Comparison of ENCODE assay signal across 1 cellular context in the genomic region with DNA sequence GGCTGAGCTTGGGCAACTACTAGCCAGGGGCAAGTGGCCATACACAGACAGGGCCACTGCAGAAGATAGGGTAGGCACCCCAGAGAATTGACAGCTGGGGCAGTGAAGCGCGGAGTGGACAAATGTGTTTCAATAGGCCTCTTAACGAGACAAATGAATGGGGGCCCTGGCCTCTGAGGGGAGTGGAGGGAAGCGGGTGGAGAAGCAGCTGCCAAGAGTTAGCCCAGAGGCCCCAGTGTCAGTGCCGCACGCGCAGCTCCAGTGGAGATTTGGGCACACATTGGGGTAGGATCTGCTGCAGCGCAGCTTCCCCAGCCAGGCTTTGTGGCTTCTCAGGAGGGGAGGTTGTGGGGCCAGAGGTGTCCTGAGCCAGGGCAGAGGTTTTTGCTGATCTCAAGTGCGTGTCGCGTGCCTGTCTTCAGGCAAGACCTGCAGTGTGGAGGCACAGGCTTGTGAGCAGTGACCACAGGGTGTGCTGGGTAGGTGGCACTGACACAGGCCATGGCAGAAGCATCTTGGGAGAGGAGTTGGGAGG.
TF ChIP-seq lines count a peak whose summit lies in the region.

No MANE protein-coding gene starts in this region.

TF ChIP-seq in GM23338, 12 proteins besides CTCF, POLR2A, EP300 and RAD21 (continued from another document):
- TF ChIP-seq, protein P1, sequence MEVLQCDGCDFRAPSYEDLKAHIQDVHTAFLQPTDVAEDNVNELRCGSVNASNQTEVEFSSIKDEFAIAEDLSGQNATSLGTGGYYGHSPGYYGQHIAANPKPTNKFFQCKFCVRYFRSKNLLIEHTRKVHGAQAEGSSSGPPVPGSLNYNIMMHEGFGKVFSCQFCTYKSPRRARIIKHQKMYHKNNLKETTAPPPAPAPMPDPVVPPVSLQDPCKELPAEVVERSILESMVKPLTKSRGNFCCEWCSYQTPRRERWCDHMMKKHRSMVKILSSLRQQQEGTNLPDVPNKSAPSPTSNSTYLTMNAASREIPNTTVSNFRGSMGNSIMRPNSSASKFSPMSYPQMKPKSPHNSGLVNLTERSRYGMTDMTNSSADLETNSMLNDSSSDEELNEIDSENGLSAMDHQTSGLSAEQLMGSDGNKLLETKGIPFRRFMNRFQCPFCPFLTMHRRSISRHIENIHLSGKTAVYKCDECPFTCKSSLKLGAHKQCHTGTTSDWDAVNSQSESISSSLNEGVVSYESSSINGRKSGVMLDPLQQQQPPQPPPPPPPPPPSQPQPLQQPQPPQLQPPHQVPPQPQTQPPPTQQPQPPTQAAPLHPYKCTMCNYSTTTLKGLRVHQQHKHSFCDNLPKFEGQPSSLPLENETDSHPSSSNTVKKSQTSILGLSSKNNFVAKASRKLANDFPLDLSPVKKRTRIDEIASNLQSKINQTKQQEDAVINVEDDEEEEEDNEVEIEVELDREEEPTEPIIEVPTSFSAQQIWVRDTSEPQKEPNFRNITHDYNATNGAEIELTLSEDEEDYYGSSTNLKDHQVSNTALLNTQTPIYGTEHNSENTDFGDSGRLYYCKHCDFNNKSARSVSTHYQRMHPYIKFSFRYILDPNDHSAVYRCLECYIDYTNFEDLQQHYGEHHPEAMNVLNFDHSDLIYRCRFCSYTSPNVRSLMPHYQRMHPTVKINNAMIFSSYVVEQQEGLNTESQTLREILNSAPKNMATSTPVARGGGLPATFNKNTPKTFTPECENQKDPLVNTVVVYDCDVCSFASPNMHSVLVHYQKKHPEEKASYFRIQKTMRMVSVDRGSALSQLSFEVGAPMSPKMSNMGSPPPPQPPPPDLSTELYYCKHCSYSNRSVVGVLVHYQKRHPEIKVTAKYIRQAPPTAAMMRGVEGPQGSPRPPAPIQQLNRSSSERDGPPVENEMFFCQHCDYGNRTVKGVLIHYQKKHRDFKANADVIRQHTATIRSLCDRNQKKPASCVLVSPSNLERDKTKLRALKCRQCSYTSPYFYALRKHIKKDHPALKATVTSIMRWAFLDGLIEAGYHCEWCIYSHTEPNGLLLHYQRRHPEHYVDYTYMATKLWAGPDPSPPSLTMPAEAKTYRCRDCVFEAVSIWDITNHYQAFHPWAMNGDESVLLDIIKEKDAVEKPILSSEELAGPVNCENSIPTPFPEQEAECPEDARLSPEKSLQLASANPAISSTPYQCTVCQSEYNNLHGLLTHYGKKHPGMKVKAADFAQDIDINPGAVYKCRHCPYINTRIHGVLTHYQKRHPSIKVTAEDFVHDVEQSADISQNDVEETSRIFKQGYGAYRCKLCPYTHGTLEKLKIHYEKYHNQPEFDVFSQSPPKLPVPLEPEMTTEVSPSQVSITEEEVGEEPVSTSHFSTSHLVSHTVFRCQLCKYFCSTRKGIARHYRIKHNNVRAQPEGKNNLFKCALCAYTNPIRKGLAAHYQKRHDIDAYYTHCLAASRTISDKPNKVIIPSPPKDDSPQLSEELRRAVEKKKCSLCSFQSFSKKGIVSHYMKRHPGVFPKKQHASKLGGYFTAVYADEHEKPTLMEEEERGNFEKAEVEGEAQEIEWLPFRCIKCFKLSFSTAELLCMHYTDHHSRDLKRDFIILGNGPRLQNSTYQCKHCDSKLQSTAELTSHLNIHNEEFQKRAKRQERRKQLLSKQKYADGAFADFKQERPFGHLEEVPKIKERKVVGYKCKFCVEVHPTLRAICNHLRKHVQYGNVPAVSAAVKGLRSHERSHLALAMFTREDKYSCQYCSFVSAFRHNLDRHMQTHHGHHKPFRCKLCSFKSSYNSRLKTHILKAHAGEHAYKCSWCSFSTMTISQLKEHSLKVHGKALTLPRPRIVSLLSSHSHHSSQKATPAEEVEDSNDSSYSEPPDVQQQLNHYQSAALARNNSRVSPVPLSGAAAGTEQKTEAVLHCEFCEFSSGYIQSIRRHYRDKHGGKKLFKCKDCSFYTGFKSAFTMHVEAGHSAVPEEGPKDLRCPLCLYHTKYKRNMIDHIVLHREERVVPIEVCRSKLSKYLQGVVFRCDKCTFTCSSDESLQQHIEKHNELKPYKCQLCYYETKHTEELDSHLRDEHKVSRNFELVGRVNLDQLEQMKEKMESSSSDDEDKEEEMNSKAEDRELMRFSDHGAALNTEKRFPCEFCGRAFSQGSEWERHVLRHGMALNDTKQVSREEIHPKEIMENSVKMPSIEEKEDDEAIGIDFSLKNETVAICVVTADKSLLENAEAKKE (CRISPR knock-in tag; IDR thresholded peaks at IDR 0.05), result no peak
- TF ChIP-seq CREB1 (CRISPR knock-in tag; IDR thresholded peaks at IDR 0.05; ENCODE audit: low read depth), result no peak
- no peak for TF ChIP-seq EZH2phosphoT487 (IDR thresholded peaks at IDR 0.05; ENCODE audit: unreplicated experiment)
- TF ChIP-seq ZNF331 (CRISPR knock-in tag; IDR thresholded peaks at IDR 0.05; ENCODE audit: low read depth), result no peak
- no peak for TF ChIP-seq EZH2 (IDR thresholded peaks at IDR 0.05; ENCODE audit: low read depth, unreplicated experiment)
- no peak for TF ChIP-seq ZNF114 (CRISPR knock-in tag; IDR thresholded peaks at IDR 0.05)
